In genomic region chr10:75294866-75295692, GRCh38 we compare ENCODE assay signal across 8 cellular contexts. TPM values are rescaled to one million over a fixed set of nuclear protein-coding genes. Genes with fewer than 3 reads are reported as not detected.
DNase-seq lines count a peak whose midpoint lies in the region; ATAC-seq and TF ChIP-seq lines count a peak whose summit lies in the region.

No MANE protein-coding gene starts in this region.

- peak; percentile 76 for DNase-seq in BE2C
- DNase-seq in HT1080 (ENCODE audit: low read depth), result peak; percentile 65
- no peak for DNase-seq in Panc1 (ENCODE audit: low read depth, low spot score)
- peak; percentile 46 for DNase-seq in activated T-helper 9 cell treated with anti-CD3 and anti-CD28 coated beads, Interleukin-2, amount 50 U/mL, for 16 hours (ENCODE audit: low read depth)
- peak; percentile 82 for DNase-seq in fibroblast of pulmonary artery (ENCODE audit: low read depth)
- DNase-seq in stimulated activated naive CD4-positive, alpha-beta T cell treated with Interleukin-2 at 50 U/mL for 16 hours (lab: John Stamatoyannopoulos, UW), result peak; percentile 62

- peaks cover 12% of the 10 kb centered on the region for H3K4me1 Mint-ChIP-seq in nephron

- H3K27ac ChIP-seq in Panc1 (ENCODE audit: low read length), result no peak overlapping the region

- peak overlapping the region; percentile 71 to 79 (median 79) for H3K4me3 Mint-ChIP-seq in nephron

- POLR2A ChIA-PET in Panc1 (lab: Charles Lee), result no interaction called here

- no TSS peak for BruUV-seq in Panc1 (replicated peaks; lab: Mats Ljungman, UMichigan)

- H3K27ac Mint-ChIP-seq in nephron, result peak overlapping the region in 1 of 3 experiments; percentile 75

- no peaks in the 10 kb centered on the region for H3K27me3 ChIP-seq in BE2C
- peaks cover 54% of the 10 kb centered on the region for H3K27me3 ChIP-seq in Panc1 (ENCODE audit: control insufficient read depth, insufficient read depth, low read length)

- CTCF ChIA-PET in Panc1 (lab: Charles Lee), result no interaction called here

- H3K27me3 Mint-ChIP-seq in nephron (ENCODE audit: low read depth), result peaks cover 7% of the 10 kb centered on the region

- intact Hi-C loops in Panc1 (cut with micrococcal nuclease; ENCODE audit: unreplicated experiment), result no loop called here

- in situ Hi-C loops in Panc1 (cut with HindIII; ENCODE audit: low pct_unique_long_range_greater_than_20kb, low sequenced_read_pairs), result no loop called here

- TF ChIP-seq CTCF in BE2C (IDR thresholded peaks at IDR 0.05; ENCODE audit: low read depth, low read length) (no peak), Panc1 (IDR thresholded peaks at IDR 0.05) (peak; percentile 71; the same call in 1 of the 2 replicates), fibroblast of pulmonary artery (IDR thresholded peaks at IDR 0.05; ENCODE audit: low read length, missing control alignments) (no peak), nephron (IDR thresholded peaks at IDR 0.05; ENCODE audit: unreplicated experiment in 3 of 3) (peak in 2 of 3 experiments; percentile 13 to 48)

- H3K4me3 ChIP-seq in BE2C (ENCODE audit: low read depth, low read length) (peak overlapping the region; percentile 58), Panc1 (ENCODE audit: low read depth in 2 of 2, low read length in 2 of 2) (peak overlapping the region; percentile 44 to 45), fibroblast of pulmonary artery (replicated peaks; ENCODE audit: low read depth, low read length) (peak overlapping the region; percentile 53)

- H3K4me1 ChIP-seq in BE2C (peaks cover 7% of the 10 kb centered on the region), Panc1 (ENCODE audit: control insufficient read depth, insufficient read depth, low read length) (peaks cover 8% of the 10 kb centered on the region)

- H3K9me3 Mint-ChIP-seq in nephron, result peaks cover 9% of the 10 kb centered on the region

- ATAC-seq in GM19372 (IDR thresholded peaks at IDR 0.05; ENCODE audit: low read depth, unreplicated experiment) (peak; percentile 92), Panc1 (peak; percentile 92)

- H3K36me3 Mint-ChIP-seq in nephron (ENCODE audit: low read depth), result no peaks in the 10 kb centered on the region

- no peaks in the 10 kb centered on the region for H3K36me3 ChIP-seq in BE2C
- H3K36me3 ChIP-seq in Panc1 (ENCODE audit: control insufficient read depth, insufficient read depth, low read length), result no peaks in the 10 kb centered on the region

- no peaks in the 10 kb centered on the region for H3K9me3 ChIP-seq in BE2C
- no peaks in the 10 kb centered on the region for H3K9me3 ChIP-seq in Panc1 (ENCODE audit: control insufficient read depth, insufficient read depth, low read depth, low read length)

RNA-seq across cellular contexts. Expression of gene COMTD1, which starts 59.3 kb away (rescaled TPM):
- 14.0 TPM for polyA plus RNA-seq in BE2C (2012; ENCODE audit: insufficient read depth, insufficient read length, low read depth)
- total RNA-seq in HT1080 (2014; rRNA removed; shearing (Covaris generic)), result 30.1 and 30.4 TPM in 2 replicates
- 16.4 and 19.4 TPM in 2 replicates for polyA plus RNA-seq in HT1080 (2015; cell fraction: cytosol; rRNA removed)
- 21.4 and 35.8 TPM in 2 replicates for polyA plus RNA-seq in HT1080 (2015; cell fraction: nucleus; rRNA removed)
- total RNA-seq in Panc1 (2021; ENCODE audit: unreplicated experiment), result 32.8 TPM
- 45.1 TPM for polyA plus RNA-seq in Panc1 (2012; ENCODE audit: insufficient read length)

Comparison
In these comparisons a context has a peak if more than half of its experiments do, and no peak if none do; other contexts are left out.
1. CTCF ChIP-seq: peak in Panc1 (single experiment) and nephron (2 of 3); none in BE2C (single experiment) and fibroblast of pulmonary artery (single experiment).
2. Peak in every context shown above with its lines, with median percentiles within 50 percentile points of each other: H3K4me3 ChIP-seq.